Comparison of ENCODE assay signal across 18 cellular contexts in the genomic region with DNA sequence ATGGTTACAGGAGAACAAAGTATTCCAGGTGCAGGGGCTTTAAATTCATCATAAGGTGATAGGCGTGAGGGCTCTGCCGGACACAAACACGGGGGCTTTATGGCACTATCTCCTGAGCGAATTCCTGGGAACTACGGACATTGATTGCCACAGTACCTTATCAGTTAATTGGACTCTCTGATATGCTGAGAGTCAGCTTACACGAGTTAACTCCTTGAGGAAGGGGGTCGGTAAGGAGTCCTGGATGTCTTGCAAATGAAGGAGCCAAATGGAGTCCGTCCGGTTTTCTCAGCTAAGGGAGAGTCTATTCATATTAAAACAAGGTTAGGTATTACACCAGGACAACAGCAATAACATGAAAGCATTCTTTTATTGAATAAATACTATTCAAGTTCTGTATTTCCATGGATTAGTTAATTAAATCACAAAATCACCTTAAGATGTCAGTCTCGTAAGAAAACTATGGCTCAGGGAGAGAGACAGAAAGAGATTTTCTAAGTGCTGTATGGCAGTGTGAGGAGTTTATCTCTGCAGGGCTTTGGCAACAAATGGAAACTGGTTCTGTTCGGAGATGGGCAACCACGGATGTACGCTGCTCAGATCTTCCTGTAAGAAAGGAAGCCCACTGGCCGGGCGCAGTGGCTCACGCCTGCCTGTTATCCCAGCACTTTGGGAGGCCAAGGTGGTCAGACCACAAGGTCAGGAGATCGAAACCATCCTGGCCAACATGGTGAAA. TPM values are rescaled to one million over a fixed set of nuclear protein-coding genes. Genes with fewer than 3 reads are reported as not detected.
"Had no signal": no experiment of that assay in that cellular context is flagged by ENCODE, and none has a peak within 500 bp of the region (broad histone marks: within the 10 kb centered on the region; RNA-seq: fewer than 3 reads in every experiment).

No MANE protein-coding gene starts in this region.

- H3K4me1 Mint-ChIP-seq: neural crest cell had no signal

- H3K9me3 Mint-ChIP-seq: activated T-cell treated with anti-CD3 and anti-CD28 coated beads, Interleukin-2, amount 50 U/mL, for 24 hours; neural crest cell had no signal

- H3K4me3 Mint-ChIP-seq: activated CD8-positive, alpha-beta memory T cell treated with anti-CD3 and anti-CD28 coated beads, Interleukin-2, amount 10 ng/mL, durations not matched to agents 7 days and 5 days; activated naive CD8-positive, alpha-beta T cell; activated T-cell treated with anti-CD3 and anti-CD28 coated beads, Interleukin-2, amount 50 U/mL, for 24 hours; neural crest cell had no signal

- H3K27ac ChIP-seq: esophagus squamous epithelium, pancreas had no signal

- H3K4me1 ChIP-seq: esophagus squamous epithelium, pancreas had no signal

- H3K36me3 ChIP-seq: esophagus squamous epithelium, pancreas, thyroid gland had no signal

- H3K4me3 ChIP-seq: esophagus squamous epithelium, pancreas, thyroid gland had no signal

- ATAC-seq: activated CD8-positive, alpha-beta memory T cell treated with anti-CD3 and anti-CD28 coated beads, Interleukin-2, amount 10 ng/mL, durations not matched to agents 7 days and 5 days; left ventricle myocardium superior had no signal

- H3K36me3 Mint-ChIP-seq: activated CD8-positive, alpha-beta memory T cell treated with anti-CD3 and anti-CD28 coated beads, Interleukin-2, amount 10 ng/mL, durations not matched to agents 7 days and 5 days; activated naive CD8-positive, alpha-beta T cell had no signal

- H3K9me3 ChIP-seq: esophagus squamous epithelium, pancreas, thyroid gland had no signal

- DNase-seq: activated CD4-positive, alpha-beta T cell treated with anti-CD3 and anti-CD28 coated beads for 1 hour; activated CD8-positive, alpha-beta memory T cell treated with anti-CD3 and anti-CD28 coated beads, Interleukin-2, amount 10 ng/mL, durations not matched to agents 7 days and 5 days; activated gamma-delta T cell; activated T-cell treated with anti-CD3 and anti-CD28 coated beads, Interleukin-2, amount 50 U/mL, for 24 hours; esophagus squamous epithelium; foreskin fibroblast; head of caudate nucleus; left ventricle myocardium superior; pancreas; retina; thyroid gland had no signal

- H3K27ac Mint-ChIP-seq: activated CD8-positive, alpha-beta memory T cell treated with anti-CD3 and anti-CD28 coated beads, Interleukin-2, amount 10 ng/mL, durations not matched to agents 7 days and 5 days; activated naive CD8-positive, alpha-beta T cell; activated T-cell treated with anti-CD3 and anti-CD28 coated beads, Interleukin-2, amount 50 U/mL, for 24 hours had no signal

- H3K27me3 ChIP-seq: thyroid gland had no signal

RNA-seq across cellular contexts. Expression of gene HIF3A, which starts 26.2 kb away (rescaled TPM):
- total RNA-seq: activated CD8-positive, alpha-beta memory T cell treated with anti-CD3 and anti-CD28 coated beads, Interleukin-2, amount 10 ng/mL, durations not matched to agents 7 days and 5 days; T-helper 2 cell treated with Interferon-gamma antibody and Interleukin-4, amounts not matched to agents 100 ng/mL and 5 ng/mL, for 36 hours had no signal

RNA-seq across cellular contexts. Expression of gene IGFL1, which starts 41.1 kb away (rescaled TPM):
- total RNA-seq: activated CD8-positive, alpha-beta memory T cell treated with anti-CD3 and anti-CD28 coated beads, Interleukin-2, amount 10 ng/mL, durations not matched to agents 7 days and 5 days; bronchial epithelial cell; kidney epithelial cell; left ventricle myocardium superior; mesenteric fat pad; neural crest cell; pancreas; skeletal muscle tissue; T-helper 2 cell treated with Interferon-gamma antibody and Interleukin-4, amounts not matched to agents 100 ng/mL and 5 ng/mL, for 36 hours; thyroid gland had no signal
- polyA plus RNA-seq: pancreas had no signal
